ENCODE assay signal across 32 cellular contexts in the genomic region with DNA sequence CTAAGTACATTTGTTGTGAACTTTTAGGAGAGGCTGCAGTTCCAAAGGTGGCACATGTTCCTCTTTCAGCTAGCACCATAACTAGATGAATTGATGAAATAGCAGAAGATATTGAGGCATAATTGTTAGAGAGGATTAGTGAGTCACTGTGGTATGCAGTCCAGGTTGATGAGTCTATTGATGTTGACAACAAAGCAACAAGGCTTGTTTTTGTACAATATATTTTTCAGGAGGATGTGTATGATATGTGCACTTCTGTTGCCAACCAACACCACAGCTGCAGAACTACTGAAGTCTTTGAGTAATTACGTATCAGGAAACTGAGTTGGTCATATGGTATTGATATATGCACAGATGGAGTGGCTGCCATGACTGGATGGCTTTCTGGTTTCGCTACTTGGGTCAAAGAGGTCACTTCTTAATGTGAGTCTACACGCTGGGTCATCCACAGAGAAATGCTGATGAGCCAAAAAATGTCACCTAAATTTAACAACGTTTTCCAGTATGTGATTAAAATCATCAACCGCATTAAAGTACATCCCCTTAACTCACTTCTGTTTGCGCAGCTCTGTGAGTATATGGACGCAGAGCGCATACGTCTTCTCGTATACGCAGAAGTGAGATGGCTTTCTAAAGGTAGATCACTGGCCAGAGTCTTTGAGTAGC.
"Had no signal": no experiment of that assay in that cellular context is flagged by ENCODE, and none has a peak within 500 bp of the region (broad histone marks: within the 10 kb centered on the region; RNA-seq: fewer than 3 reads in every experiment).

No MANE protein-coding gene starts in this region.

- H3K27ac ChIP-seq: adrenal gland, KMS-11, SJSA1, VCaP had no signal

- H3K9me3 ChIP-seq: adrenal gland, SJSA1, SK-N-SH had no signal

- DNase-seq: activated B cell treated with CpG ODN at 0.5 μM for 24 hours; activated CD4-positive, alpha-beta memory T cell treated with anti-CD3 and anti-CD28 coated beads for 36 hours; activated CD4-positive, alpha-beta T cell treated with anti-CD3 and anti-CD28 coated beads for 4 hours; activated CD4-positive, alpha-beta T cell treated with anti-CD3 and anti-CD28 coated beads, Interleukin-2, amount 50 U/mL, for 1 hour; activated CD4-positive, CD25-positive, alpha-beta regulatory T cell treated with anti-CD3 and anti-CD28 coated beads, Interleukin-2, amount 50 U/mL, for 72 hours; activated CD8-positive, alpha-beta memory T cell treated with anti-CD3 and anti-CD28 coated beads, Interleukin-2, amount 50 U/mL, for 4 hours; activated gamma-delta T cell treated with Interleukin-2 at 50 U/mL for 16 hours; activated naive CD4-positive, alpha-beta T cell treated with anti-CD3 and anti-CD28 coated beads for 36 hours; activated T-cell treated with anti-CD3 and anti-CD28 coated beads for 4 hours; activated T-cell treated with anti-CD3 and anti-CD28 coated beads, Interleukin-2, amount 50 U/mL, for 4 hours; adrenal gland; anterior cingulate cortex; central memory CD4-positive, alpha-beta T cell; MM.1S; NCI-H1092 treated with DMSO at 0.1 percent for 48 hours; NCI-H146; NCI-H2029 treated with DMSO at 0.1 percent for 48 hours; NCI-H2107; NCI-H2171; NCI-H510A; NCI-H526; NCI-H748 treated with DMSO at 0.1 percent for 48 hours; OCI-M1; SHP77 treated with DMSO at 0.1 percent for 48 hours; SK-N-SH; T-cell; T-helper 2 cell; T-helper 9 cell had no signal

- H3K4me3 ChIP-seq: adrenal gland, SJSA1 had no signal

- ATAC-seq: activated naive CD4-positive, alpha-beta T cell treated with anti-CD3 and anti-CD28 coated beads, Interleukin-2, amount 50 U/mL, for 72 hours; activated T-cell treated with anti-CD3 and anti-CD28 coated beads, Interleukin-2, amount 50 U/mL, for 4 hours; T-cell had no signal

- H3K4me1 ChIP-seq: adrenal gland, SJSA1 had no signal

- H3K27me3 ChIP-seq: adrenal gland, SJSA1 had no signal

- H3K36me3 ChIP-seq: adrenal gland, SJSA1 had no signal
